8 cellular contexts compared by ENCODE assay signal in the genomic region with DNA sequence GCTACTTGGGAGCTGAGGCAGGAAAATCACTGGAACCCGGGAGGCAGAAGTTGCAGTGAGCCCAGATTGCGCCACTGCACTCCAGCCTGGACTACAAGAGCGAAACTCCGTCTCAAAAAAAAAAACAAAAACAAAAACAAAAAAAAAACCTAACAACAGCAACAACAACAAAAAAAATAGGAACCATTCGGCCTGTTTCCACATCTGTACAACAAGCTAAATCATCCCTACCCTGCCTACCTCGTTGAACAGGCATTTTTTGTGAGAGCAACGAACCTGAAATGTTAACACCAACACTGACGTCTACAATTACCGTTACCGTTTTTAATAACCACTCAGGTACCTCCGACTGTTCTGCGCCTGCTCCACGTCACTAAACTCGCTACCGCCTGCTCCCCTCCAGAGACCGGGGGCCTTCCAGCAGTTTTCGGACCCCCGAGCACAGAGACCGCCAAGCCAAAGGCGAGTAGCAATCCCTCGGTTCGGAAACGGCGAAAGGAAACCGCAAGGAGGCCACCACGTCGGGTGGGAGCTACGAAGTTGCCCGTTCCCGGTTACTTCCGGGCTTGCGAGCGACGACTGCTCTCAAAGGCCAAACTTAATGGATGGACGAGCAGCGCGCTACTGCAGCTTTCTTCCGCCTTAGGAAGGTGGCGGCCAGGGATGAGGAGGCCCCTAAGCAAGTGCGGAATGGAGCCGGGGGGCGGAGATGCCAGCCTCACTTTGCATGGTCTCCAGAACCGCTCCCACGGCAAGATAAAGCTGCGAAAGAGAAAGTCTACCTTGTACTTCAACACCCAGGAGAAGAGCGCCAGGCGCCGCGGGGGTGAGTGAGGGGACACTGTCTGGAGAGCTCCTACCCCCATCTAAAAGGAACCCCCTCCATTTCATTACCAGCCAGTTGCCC. TPM values are rescaled to one million over a fixed set of nuclear protein-coding genes. Genes with fewer than 3 reads are reported as not detected.
DNase-seq lines count a peak whose midpoint lies in the region; ATAC-seq, FAIRE-seq and TF ChIP-seq lines count a peak whose summit lies in the region.

A gene (plus strand): TSS at position 635 of the 907 bp plus-strand sequence. CDS start 29 bp downstream, at position 664.
A gene with protein sequence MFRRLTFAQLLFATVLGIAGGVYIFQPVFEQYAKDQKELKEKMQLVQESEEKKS (minus strand): TSS at position 536 of the 907 bp plus-strand sequence. CDS start 1,331 bp downstream, outside the sequence.

- peak within 1 kb of the TSS; percentile 98 for H3K9ac ChIP-seq in keratinocyte (ENCODE audit: control insufficient read depth, extremely low read depth, insufficient read depth, low read length)

- no peaks in the 10 kb centered on the region for H3K36me3 ChIP-seq in keratinocyte (ENCODE audit: control insufficient read depth in 2 of 2, extremely low read depth in 1 of 2, insufficient read depth in 2 of 2, low read length in 2 of 2)

- peaks cover 8% of the 10 kb centered on the region for H3K4me1 ChIP-seq in keratinocyte (ENCODE audit: control insufficient read depth, extremely low read depth, insufficient read depth, low read length)

- peak within 1 kb of the TSS; percentile 98 for H2AFZ ChIP-seq in keratinocyte (ENCODE audit: control insufficient read depth, low read length)

- no peaks in the 10 kb centered on the region for H3K27me3 ChIP-seq in keratinocyte (ENCODE audit: control insufficient read depth, extremely low read depth, insufficient read depth, low read length)

- H3K4me3 ChIP-seq in AG09309 (ENCODE audit: control insufficient read depth, low read depth, low read length), result peak within 1 kb of the TSS; percentile 90
- peak within 1 kb of the TSS; percentile 88 to 98 (median 94) for H3K4me3 ChIP-seq in keratinocyte (ENCODE audit: control insufficient read depth in 2 of 3, extremely low read depth in 1 of 3, insufficient read depth in 2 of 3, low read depth in 1 of 3, low read length in 3 of 3)

- dilution Hi-C loops in keratinocyte (cut with MboI; ENCODE audit: extremely low pct_ligation_motif_present, low sequenced_read_pairs), result no loop called here

- peaks cover 28% of the 10 kb centered on the region for H3K79me2 ChIP-seq in keratinocyte (ENCODE audit: control insufficient read depth, insufficient read depth, low read length)

- peak; percentile 78 for TF ChIP-seq POLR2A in GM18951 (IDR thresholded peaks at IDR 0.05; ENCODE audit: extremely low read depth, insufficient read depth, insufficient read length)

- DNase-seq in AG09309 (ENCODE audit: low read depth) (peak; percentile 68), NCI-H2227 treated with DMSO at 0.1 percent for 48 hours (lab: John Stamatoyannopoulos, UW) (peak; percentile 79), caudate nucleus (lab: John Stamatoyannopoulos, UW) (peak in 60 of 61 donors; percentile 17 to 87 (median 70)), keratinocyte (ENCODE audit: low read depth, low spot score) (peak; percentile 9)
- DNase-seq in activated CD4-positive, CD25-positive, alpha-beta regulatory T cell (lab: John Stamatoyannopoulos, UW), result peak; percentile 54 to 65 (median 56)
- peak; percentile 57 to 70 (median 65) for DNase-seq in stimulated activated CD4-positive, alpha-beta T cell treated with anti-CD3 and anti-CD28 coated beads, Interleukin-12 subunit alpha, Interleukin-12 subunit beta, amount 100 ng/mL, for 48 hours (ENCODE audit: low read depth in 2 of 3, low spot score in 1 of 3)

- H3K9me3 ChIP-seq in keratinocyte (ENCODE audit: control insufficient read depth, low read depth, low read length), result no peaks in the 10 kb centered on the region

- H3K9me1 ChIP-seq in keratinocyte (ENCODE audit: control insufficient read depth, extremely low read depth, insufficient read depth, low read length), result no peaks in the 10 kb centered on the region

- in situ Hi-C loops in GM18951 (cut with MboI; ENCODE audit: low sequenced_read_pairs, unreplicated experiment), result loop anchor here (10.0 kb wide), 1 partner anchor 116 kb away; no protein-coding TSS in a partner anchor

- H4K20me1 ChIP-seq in keratinocyte (ENCODE audit: control insufficient read depth, extremely low read depth, insufficient read depth, low read length), result no peaks in the 10 kb centered on the region

- H3K4me2 ChIP-seq in keratinocyte (ENCODE audit: control insufficient read depth, extremely low read depth, insufficient read depth, low read depth, low read length), result peak within 1 kb of the TSS; percentile 87

- TF ChIP-seq CTCF in AG09309 (IDR thresholded peaks at IDR 0.05; ENCODE audit: control insufficient read depth, insufficient read depth, low read depth, low read length, missing control alignments), result peak; percentile 23
- no peak for TF ChIP-seq CTCF in keratinocyte (optimal IDR thresholded peaks at IDR 0.05 in 1 of 3, IDR thresholded peaks at IDR 0.05 in 1 of 3, conservative IDR thresholded peaks at IDR 0.05 in 1 of 3; ENCODE audit: extremely low read depth in 1 of 3, insufficient read depth in 2 of 3, low read length in 3 of 3)

- no peak for FAIRE-seq in keratinocyte (lab: Jason Lieb, UNC)

- peak within 1 kb of the TSS; percentile 75 for H3K27ac ChIP-seq in caudate nucleus (ENCODE audit: low read depth, low read length)
- peak within 1 kb of the TSS; percentile 98 for H3K27ac ChIP-seq in keratinocyte (ENCODE audit: control insufficient read depth, insufficient read depth, low read length)

- ATAC-seq in HG03175 (IDR thresholded peaks at IDR 0.05; ENCODE audit: unreplicated experiment), result peak; percentile 94

RNA-seq across cellular contexts. Expression of the first gene that starts in this region (rescaled TPM):
- 13.3 to 29.1 TPM (median 24.8 TPM) in 3 replicates for polyA plus RNA-seq in keratinocyte
- polyA plus RNA-seq in keratinocyte (2011; ENCODE audit: low read depth), result 1.9 TPM
- polyA plus RNA-seq in keratinocyte (2011; cell fraction: cytosol; rRNA removed), result 10.8 and 18.8 TPM in 2 replicates
- polyA plus RNA-seq in keratinocyte (2011; cell fraction: nucleus; rRNA removed), result 30.2 and 34.9 TPM in 2 replicates
- 5.8 and 11.6 TPM in 2 replicates for polyA plus RNA-seq in keratinocyte (2012; ENCODE audit: low replicate concordance)
- 4.9 to 14.3 TPM (median 13.6 TPM) in 3 replicates for polyA minus RNA-seq in keratinocyte
- polyA minus RNA-seq in keratinocyte (2011; cell fraction: cytosol; rRNA and poly(A)+ RNA removed), result 14.0 TPM
- 11.3 and 16.1 TPM in 2 replicates for polyA minus RNA-seq in keratinocyte (2011; cell fraction: nucleus; rRNA and poly(A)+ RNA removed)

RNA-seq across cellular contexts. Expression of the second gene that starts in this region (rescaled TPM):
- 5.5 to 8.6 TPM (median 7.1 TPM) in 3 replicates for polyA plus RNA-seq in keratinocyte
- polyA plus RNA-seq in keratinocyte (2011; ENCODE audit: low read depth), result 5.5 TPM
- 5.8 and 6.7 TPM in 2 replicates for polyA plus RNA-seq in keratinocyte (2011; cell fraction: cytosol; rRNA removed)
- 6.1 and 6.9 TPM in 2 replicates for polyA plus RNA-seq in keratinocyte (2011; cell fraction: nucleus; rRNA removed)
- 5.8 and 8.4 TPM in 2 replicates for polyA plus RNA-seq in keratinocyte (2012; ENCODE audit: low replicate concordance)
- polyA minus RNA-seq in keratinocyte, result 2.4 TPM in 1 of 3 replicates, not detected in the others
- 5.0 TPM for polyA minus RNA-seq in keratinocyte (2011; cell fraction: cytosol; rRNA and poly(A)+ RNA removed)
- 2.2 and 3.3 TPM in 2 replicates for polyA minus RNA-seq in keratinocyte (2011; cell fraction: nucleus; rRNA and poly(A)+ RNA removed)

Comparison
In these comparisons a context has a peak if more than half of its experiments do, and no peak if none do; other contexts are left out.
1. Peak in every context shown above with its lines: DNase-seq, ATAC-seq, H3K4me3 ChIP-seq and H3K27ac ChIP-seq.
2. DNase-seq: peak in every context shown above with its lines; median percentile 79 in NCI-H2227 treated with DMSO at 0.1 percent for 48 hours; 70 in caudate nucleus; 68 in AG09309; 65 in stimulated activated CD4-positive, alpha-beta T cell treated with anti-CD3 and anti-CD28 coated beads, Interleukin-12 subunit alpha, Interleukin-12 subunit beta, amount 100 ng/mL, for 48 hours; 56 in activated CD4-positive, CD25-positive, alpha-beta regulatory T cell; 9 in keratinocyte.